ENCODE assay signal across 7 cellular contexts in genomic region chr9:136439550-136440408, GRCh38. TPM values are rescaled to one million over a fixed set of nuclear protein-coding genes. Genes with fewer than 3 reads are reported as not detected.
DNase-seq lines count a peak whose midpoint lies in the region; ATAC-seq, FAIRE-seq and TF ChIP-seq lines count a peak whose summit lies in the region.

INPP5E (minus strand) TSS chr9:136439845; CDS start chr9:136439419, 426 bp downstream.

- peak within 1 kb of the TSS; percentile 79 for H3K4me3 ChIP-seq in HFF-Myc (replicated peaks; ENCODE audit: low read depth, low read length)
- peak within 1 kb of the TSS; percentile 56 to 62 for H3K4me3 ChIP-seq in kidney (ENCODE audit: low read length in 2 of 2)

- FAIRE-seq in GM12891 (lab: Jason Lieb, UNC), result peak; percentile 96
- FAIRE-seq in kidney (lab: Jason Lieb, UNC), result no peak

- H3K27me3 Mint-ChIP-seq in central memory CD8-positive, alpha-beta T cell, result no peaks in the 10 kb centered on the region

- intact Hi-C loops in kidney (cut with DNase I), result no loop called here

- H3K9ac ChIP-seq in kidney (ENCODE audit: low read length in 2 of 2), result peak within 1 kb of the TSS; percentile 26 to 49

- no peaks in the 10 kb centered on the region for H3K9me3 ChIP-seq in kidney (ENCODE audit: control insufficient read depth in 1 of 2, low read length in 2 of 2)

- H3K4me3 Mint-ChIP-seq in central memory CD8-positive, alpha-beta T cell, result peak within 1 kb of the TSS; percentile 85

- no peak within 1 kb of the TSS for H3K27ac ChIP-seq in kidney (ENCODE audit: low read depth in 2 of 2, low read length in 2 of 2)

- peak; percentile 82 for ATAC-seq in central memory CD8-positive, alpha-beta T cell (replicated peaks; ENCODE audit: extremely low read depth, poor library complexity, severe bottlenecking)

- DNase-seq in GM12891 (ENCODE audit: insufficient read length, low spot score) (peak; percentile 98), HFF-Myc (ENCODE audit: extremely low read depth, low read depth) (no peak), NCI-H1105 (lab: John Stamatoyannopoulos, UW) (peak; percentile 59), kidney (peak; percentile 88)
- DNase-seq in activated CD4-positive, CD25-positive, alpha-beta regulatory T cell treated with anti-CD3 and anti-CD28 coated beads, Interleukin-2, amount 50 U/mL, for 16 hours (ENCODE audit: low read depth, low spot score), result peak; percentile 63
- DNase-seq in central memory CD8-positive, alpha-beta T cell (ENCODE audit: low spot score in 2 of 2), result peak; percentile 75 to 80
- DNase-seq in stimulated activated CD4-positive, alpha-beta T cell treated with anti-CD3 and anti-CD28 coated beads, Interleukin-15, amount 100 ng/mL, for 48 hours (ENCODE audit: low read depth in 2 of 2), result peak; percentile 51 to 76

- H3K4me1 ChIP-seq in kidney (ENCODE audit: control insufficient read depth in 1 of 2, insufficient read depth in 1 of 2, low read depth in 1 of 2, low read length in 2 of 2), result peaks cover 4 to 15% of the 10 kb centered on the region in 2 donors

- peaks cover 27% of the 10 kb centered on the region for H3K4me1 Mint-ChIP-seq in central memory CD8-positive, alpha-beta T cell

- peak within 1 kb of the TSS; percentile 76 for H3K27ac Mint-ChIP-seq in central memory CD8-positive, alpha-beta T cell (ENCODE audit: low read depth)

- peaks cover 11 to 17% of the 10 kb centered on the region in 2 donors for H3K36me3 ChIP-seq in kidney (ENCODE audit: control insufficient read depth in 1 of 2, insufficient read depth in 2 of 2, low read length in 2 of 2)

- TF ChIP-seq POLR2A in GM12891 (IDR thresholded peaks at IDR 0.05; ENCODE audit: low read depth, low read length), result peak; percentile 70

- H3K9me3 Mint-ChIP-seq in central memory CD8-positive, alpha-beta T cell, result no peaks in the 10 kb centered on the region

- TF ChIP-seq CTCF in HFF-Myc (IDR thresholded peaks at IDR 0.05; ENCODE audit: low read depth, low read length, missing control alignments) (peak; percentile 52), kidney (IDR thresholded peaks at IDR 0.05; ENCODE audit: borderline replicate concordance, extremely low read depth, insufficient read depth) (peak; percentile 34)

- peaks cover 34% of the 10 kb centered on the region for H3K36me3 Mint-ChIP-seq in central memory CD8-positive, alpha-beta T cell (ENCODE audit: insufficient read depth)

TF ChIP-seq in GM12891, 5 proteins besides CTCF, POLR2A, EP300 and RAD21:
- TF ChIP-seq TAF1 (IDR thresholded peaks at IDR 0.05; ENCODE audit: low read depth, low read length) (no peak), POLR2AphosphoS5 (IDR thresholded peaks at IDR 0.05; ENCODE audit: low read depth, low read length) (peak; percentile 49; the same call in 1 of the 2 replicates)

RNA-seq across cellular contexts. Expression of gene INPP5E, which starts in this region (rescaled TPM):
- polyA plus RNA-seq in GM12891 (2012; ENCODE audit: low read depth, missing spikeins), result 6.6 TPM
- 14.0 TPM for total RNA-seq in kidney
- 6.9 TPM for polyA plus RNA-seq in kidney (ENCODE audit: insufficient read depth, low read depth, low replicate concordance)
